Comparison of ENCODE assay signal across 8 cellular contexts in genomic region chr11:47415949-47416472, GRCh38.
DNase-seq lines count a peak whose midpoint lies in the region; ATAC-seq and TF ChIP-seq lines count a peak whose summit lies in the region.

No MANE protein-coding gene starts in this region.

- 0 out of 2 replicates have a peak overlapping the region, but pooled peaks have one; percentile 7 for H3K4me3 ChIP-seq in HFF-Myc (replicated peaks; ENCODE audit: low read depth, low read length)
- no peak overlapping the region for H3K4me3 ChIP-seq in subcutaneous abdominal adipose tissue (ENCODE audit: low read depth in 1 of 5, low read length in 5 of 5)

- H3K36me3 ChIP-seq in subcutaneous abdominal adipose tissue (ENCODE audit: control insufficient read depth in 5 of 5, insufficient read depth in 5 of 5, low read length in 5 of 5) = peaks cover 0 to 78% (median 58%) of the 10 kb centered on the region in 5 donors

- no peaks in the 10 kb centered on the region for H3K9me3 ChIP-seq in subcutaneous abdominal adipose tissue (ENCODE audit: control insufficient read depth in 5 of 5, low read length in 5 of 5)

- H3K9ac ChIP-seq in subcutaneous abdominal adipose tissue (ENCODE audit: low read length in 5 of 5) = peak overlapping the region in 2 of 5 donors; percentile 43 to 49

- peak overlapping the region; percentile 76 for H3K27ac ChIP-seq in subcutaneous abdominal adipose tissue (ENCODE audit: low read depth, low read length)

- no peak for TF ChIP-seq CTCF in HFF-Myc (IDR thresholded peaks at IDR 0.05; ENCODE audit: low read depth, low read length, missing control alignments)

- no peaks in the 10 kb centered on the region for H3K27me3 ChIP-seq in subcutaneous abdominal adipose tissue (ENCODE audit: control insufficient read depth in 5 of 5, insufficient read depth in 4 of 5, low read length in 5 of 5)

- ATAC-seq in GM18867 (IDR thresholded peaks at IDR 0.05; ENCODE audit: unreplicated experiment) (no peak), HG03457 (IDR thresholded peaks at IDR 0.05; ENCODE audit: unreplicated experiment) (no peak)

- H3K4me1 ChIP-seq in subcutaneous abdominal adipose tissue (ENCODE audit: control insufficient read depth in 5 of 5, insufficient read depth in 5 of 5, low read length in 5 of 5) = peaks cover 0 to 23% (median 14%) of the 10 kb centered on the region in 5 donors

- DNase-seq in HFF-Myc (ENCODE audit: extremely low read depth, low read depth) = peak; percentile 91
- DNase-seq in amniotic stem cell (lab: John Stamatoyannopoulos, UW) = peak; percentile 87
- peak; percentile 65 for DNase-seq in iPS-NIHi11 (ENCODE audit: low spot score)
- DNase-seq in activated effector memory CD4-positive, alpha-beta T cell treated with anti-CD3 and anti-CD28 coated beads, Interleukin-2, amount 50 U/mL, for 16 hours = no peak
- DNase-seq in activated T-cell treated with anti-CD3 and anti-CD28 coated beads, Interleukin-2, amount 50 U/mL, for 1 hour = no peak

Comparison
In these comparisons a context has a peak if more than half of its experiments do, and no peak if none do; other contexts are left out.
1. DNase-seq: peak in HFF-Myc (single experiment), amniotic stem cell (single experiment) and iPS-NIHi11 (single experiment); none in activated effector memory CD4-positive, alpha-beta T cell treated with anti-CD3 and anti-CD28 coated beads, Interleukin-2, amount 50 U/mL, for 16 hours (single experiment) and activated T-cell treated with anti-CD3 and anti-CD28 coated beads, Interleukin-2, amount 50 U/mL, for 1 hour (single experiment).